ENCODE assay signal across 15 cellular contexts in the genomic region with DNA sequence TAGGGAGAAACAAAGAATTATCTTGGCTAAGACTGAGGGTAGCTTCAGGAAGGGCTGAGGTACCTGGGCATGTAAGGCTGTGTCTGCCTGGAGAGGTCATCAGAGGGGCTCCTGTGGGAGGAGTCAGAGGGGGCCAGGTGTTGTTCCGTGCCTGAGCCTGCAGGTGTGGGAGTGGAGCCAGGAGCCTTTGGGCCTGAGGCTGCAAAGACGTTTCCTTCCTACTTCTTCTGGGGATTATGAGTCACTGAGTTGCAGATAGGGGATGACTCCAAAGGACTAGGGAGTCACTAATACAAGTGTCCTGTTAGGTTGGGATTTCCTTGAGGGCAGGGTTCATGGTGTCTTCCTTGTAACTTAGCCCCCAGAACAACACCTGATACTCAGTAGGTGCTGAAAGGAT.
A peak's percentile ranks its signal among the peaks of the same experiment; 100 is the strongest.
DNase-seq lines count a peak whose midpoint lies in the region; FAIRE-seq and TF ChIP-seq lines count a peak whose summit lies in the region.
"Had no signal": no experiment of that assay in that cellular context is flagged by ENCODE, and none has a peak within 500 bp of the region (broad histone marks: within the 10 kb centered on the region; RNA-seq: fewer than 3 reads in every experiment).

No MANE protein-coding gene starts in this region.

- no peak overlapping the region for H3K4me3 ChIP-seq in MG63
- no peak overlapping the region for H3K4me3 ChIP-seq in bronchial epithelial cell (ENCODE audit: low read depth, low read length)
- H3K4me3 ChIP-seq in prostate gland, result no peak overlapping the region
- H3K4me3 ChIP-seq: lower lobe of right lung had no signal

- no peaks in the 10 kb centered on the region for H3K4me1 ChIP-seq in prostate gland (replicated peaks)
- H3K4me1 ChIP-seq: lower lobe of right lung had no signal

- no peaks in the 10 kb centered on the region for H3K9me3 ChIP-seq in MG63
- no peaks in the 10 kb centered on the region for H3K9me3 ChIP-seq in prostate gland
- H3K9me3 ChIP-seq: lower lobe of right lung had no signal

- TF ChIP-seq POLR2A in prostate gland (IDR thresholded peaks at IDR 0.05), result no peak

- CTCF ChIA-PET in activated naive CD4-positive, alpha-beta T cell treated with anti-CD3 and anti-CD28 coated beads, Interleukin-2, amount 10 ng/mL, durations not matched to agents 7 days and 5 days (lab: Charles Lee), result no interaction called here

- H3K27me3 ChIP-seq in MG63, result no peaks in the 10 kb centered on the region; the same call in 1 of the 2 replicates
- H3K27me3 ChIP-seq in bronchial epithelial cell (ENCODE audit: control insufficient read depth, insufficient read depth, low read length), result no peaks in the 10 kb centered on the region
- H3K27me3 ChIP-seq in prostate gland (replicated peaks; ENCODE audit: insufficient read depth), result no peaks in the 10 kb centered on the region

- H3K27me3 Mint-ChIP-seq in activated naive CD4-positive, alpha-beta T cell treated with anti-CD3 and anti-CD28 coated beads, Interleukin-2, amount 10 ng/mL, durations not matched to agents 7 days and 5 days, result peaks cover 17% of the 10 kb centered on the region

- DNase-seq in ELR (ENCODE audit: low read depth) (peak; percentile 83), MG63 (peak; percentile 34), bronchial epithelial cell (ENCODE audit: low read depth) (peak; percentile 95), prostate gland (ENCODE audit: low spot score) (peak; percentile 19), NCI-H2227 treated with DMSO at 0.1 percent for 48 hours (lab: John Stamatoyannopoulos, UW) (no peak), NCI-H2107 (lab: John Stamatoyannopoulos, UW) (no peak)
- no peak for DNase-seq in effector CD4-positive, alpha-beta T cell
- no peak for DNase-seq in activated naive CD4-positive, alpha-beta T cell treated with anti-CD3 and anti-CD28 coated beads, Interleukin-2, amount 10 ng/mL, durations not matched to agents 7 days and 5 days
- DNase-seq: activated T-cell treated with anti-CD3 and anti-CD28 coated beads, Interleukin-2, amount 50 U/mL, for 24 hours; CD8-positive, alpha-beta T cell; lower lobe of right lung; MM.1S; T-cell had no signal

- no peaks in the 10 kb centered on the region for H3K4me1 Mint-ChIP-seq in activated naive CD4-positive, alpha-beta T cell treated with anti-CD3 and anti-CD28 coated beads, Interleukin-2, amount 10 ng/mL, durations not matched to agents 7 days and 5 days
- H3K4me1 Mint-ChIP-seq: activated CD4-positive, alpha-beta T cell treated with anti-CD3 and anti-CD28 coated beads for 36 hours; T-cell had no signal

- no peaks in the 10 kb centered on the region for H3K9me3 Mint-ChIP-seq in activated naive CD4-positive, alpha-beta T cell treated with anti-CD3 and anti-CD28 coated beads, Interleukin-2, amount 10 ng/mL, durations not matched to agents 7 days and 5 days
- H3K9me3 Mint-ChIP-seq: activated T-cell treated with anti-CD3 and anti-CD28 coated beads, Interleukin-2, amount 50 U/mL, for 24 hours; CD8-positive, alpha-beta T cell; stimulated activated naive CD8-positive, alpha-beta T cell treated with anti-CD3 and anti-CD28 coated beads, Interleukin-15, Interleukin-2, amounts not matched to agents 100 ng/mL and 50 ng/mL, for 24 hours; T-cell had no signal

- no peak overlapping the region for H3K27ac Mint-ChIP-seq in activated naive CD4-positive, alpha-beta T cell treated with anti-CD3 and anti-CD28 coated beads, Interleukin-2, amount 10 ng/mL, durations not matched to agents 7 days and 5 days
- H3K27ac Mint-ChIP-seq: activated CD4-positive, alpha-beta T cell treated with anti-CD3 and anti-CD28 coated beads for 36 hours; activated T-cell treated with anti-CD3 and anti-CD28 coated beads, Interleukin-2, amount 50 U/mL, for 24 hours; CD8-positive, alpha-beta T cell; stimulated activated naive CD8-positive, alpha-beta T cell treated with anti-CD3 and anti-CD28 coated beads, Interleukin-15, Interleukin-2, amounts not matched to agents 100 ng/mL and 50 ng/mL, for 24 hours; T-cell had no signal

- intact Hi-C loops in prostate gland (cut with DNase I), result no loop called here

- H3K4me3 Mint-ChIP-seq in activated naive CD4-positive, alpha-beta T cell treated with anti-CD3 and anti-CD28 coated beads, Interleukin-2, amount 10 ng/mL, durations not matched to agents 7 days and 5 days, result no peak overlapping the region
- H3K4me3 Mint-ChIP-seq: activated CD4-positive, alpha-beta T cell treated with anti-CD3 and anti-CD28 coated beads for 36 hours; activated T-cell treated with anti-CD3 and anti-CD28 coated beads, Interleukin-2, amount 50 U/mL, for 24 hours; CD8-positive, alpha-beta T cell; stimulated activated naive CD8-positive, alpha-beta T cell treated with anti-CD3 and anti-CD28 coated beads, Interleukin-15, Interleukin-2, amounts not matched to agents 100 ng/mL and 50 ng/mL, for 24 hours; T-cell had no signal

- H3K36me3 ChIP-seq in MG63, result no peaks in the 10 kb centered on the region
- no peaks in the 10 kb centered on the region for H3K36me3 ChIP-seq in bronchial epithelial cell (ENCODE audit: control insufficient read depth, insufficient read depth, low read length)
- H3K36me3 ChIP-seq in prostate gland, result no peaks in the 10 kb centered on the region
- H3K36me3 ChIP-seq: lower lobe of right lung had no signal

- H3K36me3 Mint-ChIP-seq in activated naive CD4-positive, alpha-beta T cell treated with anti-CD3 and anti-CD28 coated beads, Interleukin-2, amount 10 ng/mL, durations not matched to agents 7 days and 5 days, result no peaks in the 10 kb centered on the region
- H3K36me3 Mint-ChIP-seq: CD8-positive, alpha-beta T cell; T-cell had no signal

- FAIRE-seq in bronchial epithelial cell (lab: Jason Lieb, UNC), result peak; percentile 79

- H3K27ac ChIP-seq in prostate gland, result no peak overlapping the region
- H3K27ac ChIP-seq: lower lobe of right lung had no signal

- TF ChIP-seq CTCF in bronchial epithelial cell (IDR thresholded peaks at IDR 0.05; ENCODE audit: insufficient read depth, low read length, severe bottlenecking) (peak; percentile 35), prostate gland (IDR thresholded peaks at IDR 0.05) (no peak)

- 25% methylated on average over 2 of the region's 2 CpGs for WGBS in prostate gland

Comparison
In these comparisons a context has a peak if more than half of its experiments do, and no peak if none do; other contexts are left out.
1. DNase-seq: peak in ELR (single experiment), MG63 (single experiment), bronchial epithelial cell (single experiment) and prostate gland (single experiment); none in effector CD4-positive, alpha-beta T cell (single experiment), activated naive CD4-positive, alpha-beta T cell treated with anti-CD3 and anti-CD28 coated beads, Interleukin-2, amount 10 ng/mL, durations not matched to agents 7 days and 5 days (single experiment), NCI-H2227 treated with DMSO at 0.1 percent for 48 hours (single experiment) and NCI-H2107 (single experiment).